22 cellular contexts compared by ENCODE assay signal in the genomic region with DNA sequence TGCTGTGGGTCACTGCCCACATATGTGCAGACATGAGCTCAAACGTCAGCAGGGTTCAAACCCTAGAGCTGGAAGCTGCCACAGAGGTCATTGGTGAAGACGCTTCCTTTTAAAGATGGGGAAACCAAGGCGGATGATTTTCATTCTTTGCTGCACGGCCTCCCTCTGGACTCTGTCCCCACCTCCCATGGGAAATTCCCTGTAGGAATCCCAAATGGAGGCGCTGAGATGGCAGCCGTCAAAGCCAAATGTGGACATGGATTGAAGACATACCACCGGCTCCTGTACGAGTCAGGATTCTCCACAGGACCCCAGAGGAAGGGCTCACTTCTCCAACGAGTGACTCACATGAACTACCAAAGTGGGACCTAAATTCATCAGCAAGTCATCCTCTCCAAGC.
"Had no signal": no experiment of that assay in that cellular context is flagged by ENCODE, and none has a peak within 500 bp of the region (broad histone marks: within the 10 kb centered on the region; RNA-seq: fewer than 3 reads in every experiment).

No MANE protein-coding gene starts in this region.

- H3K9me3 ChIP-seq: SJCRH30, SK-N-SH had no signal

- DNase-seq: activated CD4-positive, alpha-beta T cell treated with anti-CD3 and anti-CD28 coated beads for 48 hours; activated CD4-positive, alpha-beta T cell treated with anti-CD3 and anti-CD28 coated beads, Interleukin-2, amount 50 U/mL, for 48 hours; activated gamma-delta T cell; activated naive CD4-positive, alpha-beta T cell treated with anti-CD3 and anti-CD28 coated beads, Interleukin-2, amount 10 ng/mL, durations not matched to agents 7 days and 5 days; activated naive CD8-positive, alpha-beta T cell treated with anti-CD3 and anti-CD28 coated beads for 36 hours; activated T-cell treated with anti-CD3 and anti-CD28 coated beads, Interleukin-2, amount 50 U/mL, for 1 hour; brain microvascular endothelial cell; KG1; NCI-H1048; NCI-H1417; NCI-H1930; NCI-H2171 treated with DMSO at 0.1 percent for 48 hours; NCI-H226; NCI-H526; NCI-H774; Right ventricle myocardium superior; SJCRH30; SK-N-SH; T-helper 1 cell had no signal

- H3K27ac ChIP-seq: brain microvascular endothelial cell, cardiac muscle cell, SJCRH30, VCaP had no signal

- H3K9ac ChIP-seq: SK-N-SH had no signal

- H3K4me2 ChIP-seq: SK-N-SH had no signal

- H3K4me3 ChIP-seq: cardiac muscle cell, SJCRH30 had no signal

- H3K27ac Mint-ChIP-seq: activated naive CD4-positive, alpha-beta T cell treated with anti-CD3 and anti-CD28 coated beads, Interleukin-2, amount 10 ng/mL, durations not matched to agents 7 days and 5 days; activated naive CD8-positive, alpha-beta T cell treated with anti-CD3 and anti-CD28 coated beads for 36 hours; IgD-negative memory B cell had no signal

- H3K9me3 Mint-ChIP-seq: activated naive CD8-positive, alpha-beta T cell treated with anti-CD3 and anti-CD28 coated beads for 36 hours had no signal

- H3K27me3 Mint-ChIP-seq: activated naive CD4-positive, alpha-beta T cell treated with anti-CD3 and anti-CD28 coated beads, Interleukin-2, amount 10 ng/mL, durations not matched to agents 7 days and 5 days; activated naive CD8-positive, alpha-beta T cell treated with anti-CD3 and anti-CD28 coated beads for 36 hours; IgD-negative memory B cell had no signal

- H3K4me3 Mint-ChIP-seq: activated naive CD4-positive, alpha-beta T cell treated with anti-CD3 and anti-CD28 coated beads, Interleukin-2, amount 10 ng/mL, durations not matched to agents 7 days and 5 days; activated naive CD8-positive, alpha-beta T cell treated with anti-CD3 and anti-CD28 coated beads for 36 hours; IgD-negative memory B cell had no signal

- H3K27me3 ChIP-seq: brain microvascular endothelial cell, cardiac muscle cell, SJCRH30 had no signal

- H3K4me1 ChIP-seq: SJCRH30 had no signal

- H3K4me1 Mint-ChIP-seq: activated naive CD4-positive, alpha-beta T cell treated with anti-CD3 and anti-CD28 coated beads, Interleukin-2, amount 10 ng/mL, durations not matched to agents 7 days and 5 days; activated naive CD8-positive, alpha-beta T cell treated with anti-CD3 and anti-CD28 coated beads for 36 hours; IgD-negative memory B cell had no signal

- H3K36me3 Mint-ChIP-seq: activated naive CD4-positive, alpha-beta T cell treated with anti-CD3 and anti-CD28 coated beads, Interleukin-2, amount 10 ng/mL, durations not matched to agents 7 days and 5 days; activated naive CD8-positive, alpha-beta T cell treated with anti-CD3 and anti-CD28 coated beads for 36 hours; IgD-negative memory B cell had no signal

- H3K36me3 ChIP-seq: brain microvascular endothelial cell, cardiac muscle cell had no signal
